In the genomic region with DNA sequence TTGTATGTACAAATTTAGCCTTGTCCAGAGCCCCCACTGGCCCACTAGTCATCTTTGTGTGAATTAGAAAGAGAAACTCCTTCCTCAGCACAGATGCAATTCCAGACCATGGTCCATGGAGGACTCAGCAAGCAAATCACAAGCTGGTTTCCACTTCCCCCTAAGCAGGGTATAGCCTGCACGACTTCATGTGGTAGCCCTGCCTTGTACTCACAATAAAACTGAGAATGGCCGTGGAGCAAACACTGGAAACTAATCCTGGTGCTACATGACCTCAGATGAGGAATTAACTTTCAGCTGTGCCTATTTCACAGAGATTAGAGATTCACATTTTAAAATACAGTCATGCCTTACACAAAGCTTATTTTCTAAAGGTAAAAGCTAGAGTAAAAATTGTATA, we compare ENCODE assay signal across 34 cellular contexts.
"Had no signal": no experiment of that assay in that cellular context is flagged by ENCODE, and none has a peak within 500 bp of the region (broad histone marks: within the 10 kb centered on the region; RNA-seq: fewer than 3 reads in every experiment).

No MANE protein-coding gene starts in this region.

- H3K9me3 ChIP-seq: MG63 had no signal

- DNase-seq: Karpas-422, Kasumi-1, MG63, MM.1S, MV-4-11, NCI-H1048, NCI-H1092, NCI-H1092 treated with DMSO at 0.1 percent for 48 hours, NCI-H1105, NCI-H1105 treated with DMSO at 0.1 percent for 48 hours, NCI-H1417, NCI-H1417 treated with DMSO at 0.1 percent for 48 hours, NCI-H1436, NCI-H1436 treated with DMSO at 0.1 percent for 48 hours, NCI-H146, NCI-H1694, NCI-H1694 treated with DMSO at 0.1 percent for 48 hours, NCI-H187, NCI-H187 treated with DMSO at 0.1 percent for 48 hours, NCI-H1930, NCI-H2029, NCI-H2029 treated with DMSO at 0.1 percent for 48 hours, NCI-H2081, NCI-H2081 treated with DMSO at 0.1 percent for 48 hours, NCI-H2107, NCI-H2171, NCI-H2171 treated with DMSO at 0.1 percent for 48 hours, NCI-H2227 treated with DMSO at 0.1 percent for 48 hours, NCI-H226, NCI-H345, NCI-H446, NCI-H446 treated with DMSO at 0.1 percent for 48 hours, NCI-H510A had no signal

- H3K36me3 ChIP-seq: MG63 had no signal

- H3K27ac ChIP-seq: KMS-11 had no signal

- H3K4me3 ChIP-seq: MG63 had no signal
